In genomic region chr18:58859935-58860334, GRCh38 we compare ENCODE assay signal across 12 cellular contexts. TPM values are rescaled to one million over a fixed set of nuclear protein-coding genes. Genes with fewer than 3 reads are reported as not detected.
DNase-seq lines count a peak whose midpoint lies in the region; ATAC-seq lines count a peak whose summit lies in the region.
"Had no signal": no experiment of that assay in that cellular context is flagged by ENCODE, and none has a peak within 500 bp of the region (broad histone marks: within the 10 kb centered on the region; RNA-seq: fewer than 3 reads in every experiment).

No MANE protein-coding gene starts in this region.

- in situ Hi-C loops in G401 (cut with HindIII; ENCODE audit: low sequenced_read_pairs) = no loop called here

- H3K9me3 ChIP-seq in adipocyte (ENCODE audit: control insufficient read depth, low read length) = no peaks in the 10 kb centered on the region
- H3K9me3 ChIP-seq in iPS-20b (ENCODE audit: insufficient read depth, low read depth, low read length) = no peaks in the 10 kb centered on the region
- no peaks in the 10 kb centered on the region for H3K9me3 ChIP-seq in skeletal muscle tissue (ENCODE audit: control insufficient read depth in 3 of 3, low read length in 3 of 3)
- H3K9me3 ChIP-seq: BE2C had no signal

- H3K4me3 ChIP-seq in adipocyte (ENCODE audit: low read length) = peak overlapping the region; percentile 72
- H3K4me3 ChIP-seq in iPS-20b (ENCODE audit: low read length) = peak overlapping the region; percentile 78; the same call in 1 of the 2 replicates
- no peak overlapping the region for H3K4me3 ChIP-seq in skeletal muscle tissue (ENCODE audit: low read length in 3 of 3)

- H3K27ac ChIP-seq in iPS-20b (ENCODE audit: low read length) (peak overlapping the region; percentile 90), skeletal muscle tissue (ENCODE audit: low read depth, low read length) (peak overlapping the region; percentile 77)

- no peaks in the 10 kb centered on the region for H3K27me3 ChIP-seq in adipocyte (replicated peaks; ENCODE audit: control insufficient read depth, insufficient read depth, low read length)
- H3K27me3 ChIP-seq in iPS-20b (ENCODE audit: insufficient read depth, low read length) = no peaks in the 10 kb centered on the region
- H3K27me3 ChIP-seq in skeletal muscle tissue (ENCODE audit: control insufficient read depth in 3 of 3, insufficient read depth in 3 of 3, low read length in 3 of 3) = no peaks in the 10 kb centered on the region
- H3K27me3 ChIP-seq: BE2C had no signal

- H3K4me1 ChIP-seq in adipocyte (ENCODE audit: control insufficient read depth, insufficient read depth, low read length) (peaks cover 66% of the 10 kb centered on the region), iPS-20b (ENCODE audit: insufficient read depth, low read length) (peaks cover 43% of the 10 kb centered on the region), skeletal muscle tissue (ENCODE audit: control insufficient read depth in 3 of 3, insufficient read depth in 3 of 3, low read length in 3 of 3) (peaks cover 30 to 38% (median 35%) of the 10 kb centered on the region in 3 donors)
- H3K4me1 ChIP-seq: BE2C had no signal

- DNase-seq in G401 (ENCODE audit: low spot score) (peak; percentile 45), adipocyte (ENCODE audit: low read depth) (peak; percentile 9), NCI-H1105 treated with DMSO at 0.1 percent for 48 hours (lab: John Stamatoyannopoulos, UW) (no peak), anterior cingulate cortex (lab: John Stamatoyannopoulos, UW) (no peak), GF-D8 (lab: John Stamatoyannopoulos, UW) (no peak)
- DNase-seq: BE2C; occipital lobe; stimulated activated CD8-positive, alpha-beta memory T cell treated with anti-CD3 and anti-CD28 coated beads, Interleukin-4, amount 100 ng/mL, for 48 hours had no signal

- H3K9ac ChIP-seq in adipocyte (ENCODE audit: low read length) = peak overlapping the region; percentile 42
- H3K9ac ChIP-seq in iPS-20b (ENCODE audit: low read depth, low read length) = peak overlapping the region; percentile 96; the same call in 1 of the 2 replicates
- H3K9ac ChIP-seq in skeletal muscle tissue (ENCODE audit: low read depth in 1 of 3, low read length in 3 of 3) = no peak overlapping the region

- no peak for ATAC-seq in HG03135 (IDR thresholded peaks at IDR 0.05; ENCODE audit: unreplicated experiment)
- ATAC-seq: left lobe of liver had no signal

- H3K36me3 ChIP-seq in adipocyte (ENCODE audit: control insufficient read depth, insufficient read depth, low read length, severe bottlenecking) = no peaks in the 10 kb centered on the region
- peaks cover 5% of the 10 kb centered on the region for H3K36me3 ChIP-seq in iPS-20b (ENCODE audit: insufficient read depth, low read depth, low read length)
- no peaks in the 10 kb centered on the region for H3K36me3 ChIP-seq in skeletal muscle tissue (ENCODE audit: control insufficient read depth in 3 of 3, insufficient read depth in 3 of 3, low read length in 3 of 3)
- H3K36me3 ChIP-seq: BE2C had no signal

RNA-seq across cellular contexts. Expression of gene ZNF532, which starts 4.7 kb away (rescaled TPM):
- 19.5 and 21.9 TPM in 2 replicates for total RNA-seq in G401 (2014; rRNA removed; shearing (Covaris generic))
- total RNA-seq in skeletal muscle tissue = 69.4 TPM

Comparison
In these comparisons a context has a peak if more than half of its experiments do, and no peak if none do; other contexts are left out.
1. DNase-seq: peak in G401 (single experiment) and adipocyte (single experiment); none in NCI-H1105 treated with DMSO at 0.1 percent for 48 hours (single experiment), anterior cingulate cortex (0 of 58) and GF-D8 (single experiment).
2. H3K4me3 ChIP-seq: peak in adipocyte (single experiment) and iPS-20b (single experiment); none in skeletal muscle tissue (0 of 3).
3. H3K9ac ChIP-seq: peak in adipocyte (single experiment) and iPS-20b (single experiment); none in skeletal muscle tissue (0 of 3).